ENCODE assay signal across 26 cellular contexts in genomic region chr4:34193451-34194154, GRCh38.
DNase-seq lines count a peak whose midpoint lies in the region; FAIRE-seq and TF ChIP-seq lines count a peak whose summit lies in the region.
"Had no signal": no experiment of that assay in that cellular context is flagged by ENCODE, and none has a peak within 500 bp of the region (broad histone marks: within the 10 kb centered on the region; RNA-seq: fewer than 3 reads in every experiment).

No MANE protein-coding gene starts in this region.

- intact Hi-C loops in MCF 10A (cut with micrococcal nuclease) (no loop called here), breast epithelium (cut with DNase I; ENCODE audit: low total_unique reads) (loop anchor here (5.0 kb wide), 1 partner anchor 529 kb away; no protein-coding TSS in a partner anchor)

- no peak overlapping the region for H3K27ac ChIP-seq in breast epithelium
- H3K27ac ChIP-seq: 22Rv1, ascending aorta, HL-60, left lung, stomach had no signal

- H3K4me3 ChIP-seq in breast epithelium: no peak overlapping the region
- H3K4me3 ChIP-seq in bronchial epithelial cell (ENCODE audit: low read depth, low read length): no peak overlapping the region
- H3K4me3 ChIP-seq: ascending aorta, left lung, MG63, mucosa of descending colon, stomach had no signal

- no peaks in the 10 kb centered on the region for H3K27me3 Mint-ChIP-seq in MCF 10A (ENCODE audit: insufficient read depth, unreplicated experiment)
- H3K27me3 Mint-ChIP-seq: activated naive CD4-positive, alpha-beta T cell treated with anti-CD3 and anti-CD28 coated beads, Interleukin-2, amount 10 ng/mL, durations not matched to agents 7 days and 5 days; IgD-negative memory B cell; T-cell; type B pancreatic cell had no signal

- POLR2A ChIA-PET in MCF 10A (lab: Yijun Ruan, JAX): interaction anchor here (1.4 kb wide), 1 partner anchor 9 kb away, joined by 3 read pairs; no protein-coding TSS in a partner anchor

- H3K4me1 ChIP-seq in breast epithelium: no peaks in the 10 kb centered on the region
- H3K4me1 ChIP-seq: ascending aorta, left lung, stomach had no signal

- TF ChIP-seq CTCF in MCF 10A (IDR thresholded peaks at IDR 0.05; ENCODE audit: unreplicated experiment) (no peak), breast epithelium (IDR thresholded peaks at IDR 0.05) (no peak), bronchial epithelial cell (IDR thresholded peaks at IDR 0.05; ENCODE audit: insufficient read depth, low read length, severe bottlenecking) (no peak)

- H3K4me3 Mint-ChIP-seq in MCF 10A (ENCODE audit: unreplicated experiment): peak overlapping the region; percentile 35
- H3K4me3 Mint-ChIP-seq: activated naive CD4-positive, alpha-beta T cell treated with anti-CD3 and anti-CD28 coated beads, Interleukin-2, amount 10 ng/mL, durations not matched to agents 7 days and 5 days; IgD-negative memory B cell; T-cell; type B pancreatic cell had no signal

- H3K36me3 ChIP-seq in breast epithelium: no peaks in the 10 kb centered on the region
- no peaks in the 10 kb centered on the region for H3K36me3 ChIP-seq in bronchial epithelial cell (ENCODE audit: control insufficient read depth, insufficient read depth, low read length)
- H3K36me3 ChIP-seq: ascending aorta, left lung, MG63, stomach had no signal

- peak; percentile 16 for DNase-seq in MCF 10A (ENCODE audit: unreplicated experiment)
- DNase-seq in breast epithelium (ENCODE audit: low spot score in 2 of 2): no peak
- peak; percentile 39 for DNase-seq in bronchial epithelial cell (ENCODE audit: low read depth)
- DNase-seq in fibroblast of the conjunctiva (ENCODE audit: low read depth): peak; percentile 32
- DNase-seq in activated effector memory CD4-positive, alpha-beta T cell treated with anti-CD3 and anti-CD28 coated beads, Interleukin-2, amount 50 U/mL, for 16 hours: no peak
- no peak for DNase-seq in SKM-1 treated with dmso at 0.1 percent for 144 hours (lab: John Stamatoyannopoulos, UW; ENCODE audit: unreplicated experiment)
- DNase-seq in erythroblast (lab: John Stamatoyannopoulos, UW): no peak
- DNase-seq in NCI-H526 treated with DMSO at 0.1 percent for 48 hours (lab: John Stamatoyannopoulos, UW): no peak
- DNase-seq: activated CD8-positive, alpha-beta memory T cell treated with anti-CD3 and anti-CD28 coated beads for 24 hours; activated naive CD4-positive, alpha-beta T cell treated with anti-CD3 and anti-CD28 coated beads, Interleukin-2, amount 10 ng/mL, durations not matched to agents 7 days and 5 days; activated T-cell treated with anti-CD3 and anti-CD28 coated beads, Interleukin-2, amount 50 U/mL, for 48 hours; left lung; MG63; mucosa of descending colon; NCI-H1417 treated with DMSO at 0.1 percent for 48 hours; NCI-H526; SIG-M5; stimulated activated CD4-positive, alpha-beta T cell treated with anti-CD3 and anti-CD28 coated beads, Interleukin-4, amount 100 ng/mL, for 4 hours; stomach; T-cell had no signal

- TF ChIP-seq POLR2A in breast epithelium (IDR thresholded peaks at IDR 0.05): no peak
- TF ChIP-seq POLR2A in erythroblast (IDR thresholded peaks at IDR 0.05; ENCODE audit: low read length): no peak

- H3K9me3 ChIP-seq in breast epithelium: peaks cover 0 to 7% of the 10 kb centered on the region in 2 donors
- H3K9me3 ChIP-seq: ascending aorta, left lung, MG63 had no signal

- H3K4me1 Mint-ChIP-seq in MCF 10A (ENCODE audit: insufficient read depth, unreplicated experiment): peaks cover 10% of the 10 kb centered on the region
- H3K4me1 Mint-ChIP-seq: activated naive CD4-positive, alpha-beta T cell treated with anti-CD3 and anti-CD28 coated beads, Interleukin-2, amount 10 ng/mL, durations not matched to agents 7 days and 5 days; IgD-negative memory B cell; T-cell had no signal

- BruUV-seq in MCF 10A (replicated peaks; lab: Mats Ljungman, UMichigan): no TSS peak

- no peaks in the 10 kb centered on the region for H3K9me3 Mint-ChIP-seq in MCF 10A (ENCODE audit: unreplicated experiment)

- no peaks in the 10 kb centered on the region for H3K27me3 ChIP-seq in breast epithelium
- no peaks in the 10 kb centered on the region for H3K27me3 ChIP-seq in bronchial epithelial cell (ENCODE audit: control insufficient read depth, insufficient read depth, low read length)
- H3K27me3 ChIP-seq: ascending aorta, left lung, MG63, stomach had no signal

- H3K36me3 Mint-ChIP-seq in MCF 10A (ENCODE audit: insufficient read depth, unreplicated experiment): no peaks in the 10 kb centered on the region
- H3K36me3 Mint-ChIP-seq: activated naive CD4-positive, alpha-beta T cell treated with anti-CD3 and anti-CD28 coated beads, Interleukin-2, amount 10 ng/mL, durations not matched to agents 7 days and 5 days; IgD-negative memory B cell; T-cell; type B pancreatic cell had no signal

- CTCF ChIA-PET in MCF 10A (lab: Yijun Ruan, JAX): interaction anchor here (1.1 kb wide), 1 partner anchor 470 kb away, joined by 3 read pairs; no protein-coding TSS in a partner anchor

- no peak for FAIRE-seq in bronchial epithelial cell (lab: Jason Lieb, UNC)
- FAIRE-seq: TTC549 had no signal

- peak overlapping the region; percentile 70 for H3K27ac Mint-ChIP-seq in MCF 10A (ENCODE audit: low read depth, unreplicated experiment)
- H3K27ac Mint-ChIP-seq: activated naive CD4-positive, alpha-beta T cell treated with anti-CD3 and anti-CD28 coated beads, Interleukin-2, amount 10 ng/mL, durations not matched to agents 7 days and 5 days; IgD-negative memory B cell; T-cell; type B pancreatic cell had no signal

Comparison
In these comparisons a context has a peak if more than half of its experiments do, and no peak if none do; other contexts are left out.
1. DNase-seq: peak in MCF 10A (single experiment), bronchial epithelial cell (single experiment) and fibroblast of the conjunctiva (single experiment); none in breast epithelium (0 of 2), activated effector memory CD4-positive, alpha-beta T cell treated with anti-CD3 and anti-CD28 coated beads, Interleukin-2, amount 50 U/mL, for 16 hours (single experiment), SKM-1 treated with dmso at 0.1 percent for 144 hours (single experiment), erythroblast (0 of 2) and NCI-H526 treated with DMSO at 0.1 percent for 48 hours (single experiment).